27 cellular contexts compared by ENCODE assay signal in genomic region chr10:31908157-31908556, GRCh38. TPM values are rescaled to one million over a fixed set of nuclear protein-coding genes. Genes with fewer than 3 reads are reported as not detected.
DNase-seq lines count a peak whose midpoint lies in the region; ATAC-seq and TF ChIP-seq lines count a peak whose summit lies in the region.
"Had no signal": no experiment of that assay in that cellular context is flagged by ENCODE, and none has a peak within 500 bp of the region (broad histone marks: within the 10 kb centered on the region; RNA-seq: fewer than 3 reads in every experiment).

No MANE protein-coding gene starts in this region.

- TF ChIP-seq POLR2A in adrenal gland (IDR thresholded peaks at IDR 0.05) = no peak

- no peaks in the 10 kb centered on the region for H3K9me3 ChIP-seq in left ventricle myocardium inferior (replicated peaks)
- H3K9me3 ChIP-seq in adrenal gland (replicated peaks in 1 of 3) = no peaks in the 10 kb centered on the region
- H3K9me3 ChIP-seq in thoracic aorta = no peaks in the 10 kb centered on the region
- no peaks in the 10 kb centered on the region for H3K9me3 ChIP-seq in upper lobe of right lung
- H3K9me3 ChIP-seq: testis had no signal

- no peak overlapping the region for H3K4me3 ChIP-seq in left ventricle myocardium inferior
- no peak overlapping the region for H3K4me3 ChIP-seq in adrenal gland
- no peak overlapping the region for H3K4me3 ChIP-seq in fibroblast of the aortic adventitia (ENCODE audit: low read depth, low read length)
- peak overlapping the region; percentile 13 for H3K4me3 ChIP-seq in thoracic aorta
- H3K4me3 ChIP-seq in upper lobe of right lung = no peak overlapping the region
- H3K4me3 ChIP-seq: BLaER1, skin epidermis, testis had no signal

- 43 to 58% (median 47%) methylated on average over 7 of the region's 7 CpGs for WGBS in adrenal gland, 4 donors

- TF ChIP-seq CTCF in left ventricle myocardium inferior (IDR thresholded peaks at IDR 0.05; ENCODE audit: borderline replicate concordance) (no peak), adrenal gland (IDR thresholded peaks at IDR 0.05) (no peak), fibroblast of the aortic adventitia (IDR thresholded peaks at IDR 0.05; ENCODE audit: insufficient read depth, low read length) (no peak), thoracic aorta (IDR thresholded peaks at IDR 0.05) (no peak), upper lobe of right lung (IDR thresholded peaks at IDR 0.05) (no peak)

- DNase-seq in Right ventricle myocardium inferior (ENCODE audit: missing footprints) (no peak), left ventricle myocardium inferior (no peak), adrenal gland (peak in 4 of 7 donors; percentile 43 to 71 (median 50)), fibroblast of the aortic adventitia (ENCODE audit: low read depth) (peak; percentile 61), thoracic aorta (ENCODE audit: low spot score) (no peak), iPS-NIHi7 (ENCODE audit: extremely low spot score) (no peak), upper lobe of right lung (no peak)
- DNase-seq: activated CD4-positive, alpha-beta T cell treated with anti-CD3 and anti-CD28 coated beads, Interleukin-2, amount 10 ng/mL, durations not matched to agents 24 days and 14 days; activated gamma-delta T cell; activated naive CD8-positive, alpha-beta T cell treated with anti-CD3 and anti-CD28 coated beads, Interleukin-2, amount 50 U/mL, for 24 hours; activated T-cell treated with anti-CD3 and anti-CD28 coated beads, Interleukin-2, amount 50 U/mL, for 24 hours; COR-L47; DMS79 treated with DMSO at 0.1 percent for 48 hours; effector CD4-positive, alpha-beta T cell; foreskin keratinocyte; naive thymus-derived CD4-positive, alpha-beta T cell; NCI-H1436 treated with DMSO at 0.1 percent for 48 hours; NCI-H446; NCI-H82; stimulated activated naive CD8-positive, alpha-beta T cell treated with anti-CD3 and anti-CD28 coated beads, Interleukin-15, Interleukin-2, amounts not matched to agents 100 U/mL and 50 U/mL, for 24 hours; testis; WERI-Rb-1 had no signal

- ATAC-seq in Right ventricle myocardium inferior (peak; percentile 13), thoracic aorta (ENCODE audit: insufficient number of reproducible peaks, low FRiP score, low read depth) (no peak), upper lobe of right lung (no peak), HG03139 (IDR thresholded peaks at IDR 0.05; ENCODE audit: unreplicated experiment) (no peak)
- ATAC-seq: activated naive CD8-positive, alpha-beta T cell treated with anti-CD3 and anti-CD28 coated beads, Interleukin-2, amount 50 U/mL, for 24 hours; foreskin keratinocyte; naive thymus-derived CD4-positive, alpha-beta T cell; stimulated activated naive CD8-positive, alpha-beta T cell treated with anti-CD3 and anti-CD28 coated beads, Interleukin-15, Interleukin-2, amounts not matched to agents 100 U/mL and 50 U/mL, for 24 hours had no signal

- intact Hi-C loops in Right ventricle myocardium inferior (cut with DNase I) = no loop called here
- intact Hi-C loops in left ventricle myocardium inferior (cut with micrococcal nuclease) = no loop called here
- intact Hi-C loops in adrenal gland (cut with DNase I) = no loop called here
- intact Hi-C loops in upper lobe of right lung (cut with DNase I) = no loop called here

- peaks cover 10% of the 10 kb centered on the region for H3K36me3 ChIP-seq in left ventricle myocardium inferior
- H3K36me3 ChIP-seq in adrenal gland (replicated peaks in 1 of 2) = no peaks in the 10 kb centered on the region
- H3K36me3 ChIP-seq in thoracic aorta = no peaks in the 10 kb centered on the region
- H3K36me3 ChIP-seq in upper lobe of right lung = peaks cover 9% of the 10 kb centered on the region
- H3K36me3 ChIP-seq: WERI-Rb-1 had no signal

- no peak overlapping the region for H3K27ac ChIP-seq in left ventricle myocardium inferior (replicated peaks)
- peak overlapping the region in 4 of 5 donors; percentile 11 to 68 (median 59) for H3K27ac ChIP-seq in adrenal gland
- H3K27ac ChIP-seq in thoracic aorta = peak overlapping the region; percentile 16 to 51
- no peak overlapping the region for H3K27ac ChIP-seq in upper lobe of right lung
- H3K27ac ChIP-seq: BLaER1, epithelial cell of prostate, foreskin keratinocyte, RWPE1, skin epidermis, testis, WERI-Rb-1 had no signal

- H3K4me1 ChIP-seq in left ventricle myocardium inferior (peaks cover 49% of the 10 kb centered on the region), adrenal gland (replicated peaks in 1 of 2) (peaks cover 0 to 27% of the 10 kb centered on the region in 2 donors), thoracic aorta (ENCODE audit: control insufficient read depth in 1 of 2, low read depth in 2 of 2) (peaks cover 21 to 47% of the 10 kb centered on the region in 2 donors), upper lobe of right lung (peaks cover 8% of the 10 kb centered on the region)

- H3K27me3 ChIP-seq in left ventricle myocardium inferior (ENCODE audit: low read depth) (no peaks in the 10 kb centered on the region), adrenal gland (no peaks in the 10 kb centered on the region), thoracic aorta (replicated peaks; ENCODE audit: insufficient read depth) (no peaks in the 10 kb centered on the region), upper lobe of right lung (no peaks in the 10 kb centered on the region)
- H3K27me3 ChIP-seq: BLaER1, foreskin keratinocyte, testis had no signal

RNA-seq across cellular contexts. Expression of gene ARHGAP12, which starts 20.5 kb away (rescaled TPM):
- 21.5 TPM for total RNA-seq in Right ventricle myocardium inferior
- total RNA-seq in left ventricle myocardium inferior = 22.1 TPM
- total RNA-seq in adrenal gland = 10 to 100 TPM; 26.7 to 47.1 (median 31.0) TPM
- polyA plus RNA-seq in adrenal gland = 10 to 100 TPM; 33.4 to 45.7 (median 43.3) TPM
- 44.2 and 77.9 TPM in 2 replicates for total RNA-seq in fibroblast of the aortic adventitia (ENCODE audit: low replicate concordance)
- 10 to 100 TPM; 26.3 to 37.2 TPM for total RNA-seq in thoracic aorta
- total RNA-seq in upper lobe of right lung = 27.2 TPM

Comparison
In these comparisons a context has a peak if more than half of its experiments do, and no peak if none do; other contexts are left out.
1. DNase-seq: peak in adrenal gland (4 of 7) and fibroblast of the aortic adventitia (single experiment); none in Right ventricle myocardium inferior (single experiment), left ventricle myocardium inferior (single experiment), thoracic aorta (single experiment), iPS-NIHi7 (single experiment) and upper lobe of right lung (single experiment).
2. H3K27ac ChIP-seq: peak in adrenal gland (4 of 5) and thoracic aorta (2 of 2); none in left ventricle myocardium inferior (single experiment) and upper lobe of right lung (single experiment).